Comparison of ENCODE assay signal across 9 cellular contexts in the genomic region with DNA sequence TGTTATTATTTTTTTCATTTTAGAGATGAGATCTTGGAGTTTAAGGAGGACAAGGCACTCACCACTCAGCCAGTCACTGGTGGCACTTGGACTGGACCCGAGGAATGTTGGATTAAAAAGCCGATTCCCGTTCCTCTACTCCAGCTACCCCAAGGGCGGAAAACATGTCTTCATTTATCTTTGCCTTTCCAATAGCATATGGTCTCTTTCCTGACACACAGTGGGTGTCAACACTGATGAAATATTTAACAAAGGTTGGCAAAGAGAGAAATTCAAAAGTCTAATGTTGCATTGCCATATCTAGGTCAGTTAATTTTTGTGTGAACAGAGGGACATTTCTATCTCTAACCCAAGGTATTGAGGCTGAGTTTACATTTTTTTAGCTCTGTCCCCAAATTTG.
"Had no signal": no experiment of that assay in that cellular context is flagged by ENCODE, and none has a peak within 500 bp of the region (broad histone marks: within the 10 kb centered on the region; RNA-seq: fewer than 3 reads in every experiment).

No MANE protein-coding gene starts in this region.

- H3K4me3 ChIP-seq: GM23338, K562 had no signal

- FAIRE-seq: H1, H54, HepG2, K562 had no signal

- DNase-seq: H9, HCEC 1CT, IMR-90, KG1 had no signal
